In genomic region chr4:147328756-147329446, GRCh38 we compare ENCODE assay signal across 27 cellular contexts.
"Had no signal": no experiment of that assay in that cellular context is flagged by ENCODE, and none has a peak within 500 bp of the region (broad histone marks: within the 10 kb centered on the region; RNA-seq: fewer than 3 reads in every experiment).

No MANE protein-coding gene starts in this region.

- H3K4me3 ChIP-seq: adrenal gland, breast epithelium had no signal

- H3K27me3 ChIP-seq: adrenal gland, breast epithelium had no signal

- H3K4me1 ChIP-seq: adrenal gland, breast epithelium had no signal

- H3K4me2 ChIP-seq: KMS-11 had no signal

- H3K27ac ChIP-seq: adrenal gland, breast epithelium, KMS-11, WERI-Rb-1 had no signal

- DNase-seq: activated CD4-positive, alpha-beta memory T cell treated with anti-CD3 and anti-CD28 coated beads, Interleukin-2, amount 10 ng/mL, durations not matched to agents 7 days and 5 days; activated CD4-positive, alpha-beta T cell treated with anti-CD3 and anti-CD28 coated beads for 36 hours; activated CD4-positive, alpha-beta T cell treated with anti-CD3 and anti-CD28 coated beads, Interleukin-2, amount 50 U/mL, for 1 hour; activated naive CD4-positive, alpha-beta T cell treated with anti-CD3 and anti-CD28 coated beads, Interleukin-2, amount 50 U/mL, for 16 hours; activated naive CD8-positive, alpha-beta T cell treated with anti-CD3 and anti-CD28 coated beads, Interleukin-2, amount 10 ng/mL, durations not matched to agents 7 days and 5 days; activated T-cell treated with anti-CD3 and anti-CD28 coated beads for 4 hours; activated T-cell treated with anti-CD3 and anti-CD28 coated beads, Interleukin-2, amount 50 U/mL, for 48 hours; adrenal gland; anterior cingulate cortex; NCI-H1092; NCI-H1694; NCI-H2029; NCI-H2107; NCI-H2171 treated with DMSO at 0.1 percent for 48 hours; NCI-H345; NCI-H510A treated with DMSO at 0.1 percent for 48 hours; NCI-H69; PC-3; SIG-M5; T-cell; T-helper 2 cell; T1000; WERI-Rb-1 had no signal

- H3K9ac ChIP-seq: KMS-11 had no signal

- H3K36me3 ChIP-seq: adrenal gland, breast epithelium, WERI-Rb-1 had no signal

- H3K9me3 ChIP-seq: adrenal gland, breast epithelium had no signal

- ATAC-seq: activated CD4-positive, alpha-beta T cell treated with anti-CD3 and anti-CD28 coated beads for 36 hours; activated T-helper 17 cell treated with anti-CD3 and anti-CD28 coated beads, Interleukin-2, amount 50 U/mL, for 72 hours; HepG2; PC-3; T-cell had no signal
